8 cellular contexts compared by ENCODE assay signal in genomic region chr6:27503436-27504030, GRCh38. TPM values are rescaled to one million over a fixed set of nuclear protein-coding genes. Genes with fewer than 3 reads are reported as not detected.
DNase-seq lines count a peak whose midpoint lies in the region; ATAC-seq and TF ChIP-seq lines count a peak whose summit lies in the region.

No MANE protein-coding gene starts in this region.

- peaks cover 28% of the 10 kb centered on the region for H3K4me1 ChIP-seq in KMS-11 (ENCODE audit: low read depth, poor library complexity, severe bottlenecking)
- H3K4me1 ChIP-seq in SK-N-SH (ENCODE audit: control insufficient read depth in 1 of 2, insufficient read depth in 2 of 2, low read depth in 1 of 2, low read length in 1 of 2), result peaks cover 0 to 9% of the 10 kb centered on the region in 2 experiments; a peak in 2 of 4 replicates
- no peaks in the 10 kb centered on the region for H3K4me1 ChIP-seq in upper lobe of right lung

- H3K27ac ChIP-seq in KMS-11 (peak overlapping the region; percentile 75), SK-N-SH (ENCODE audit: low read depth in 2 of 2, low read length in 1 of 2) (no peak overlapping the region), upper lobe of right lung (no peak overlapping the region)

- TF ChIP-seq RAD21 in SK-N-SH (IDR thresholded peaks at IDR 0.05; ENCODE audit: low read length), result no peak

- peaks cover 4% of the 10 kb centered on the region; the same call in 1 of the 2 replicates for H4K20me1 ChIP-seq in KMS-11 (ENCODE audit: insufficient read depth)
- H4K20me1 ChIP-seq in SK-N-SH (ENCODE audit: insufficient read depth), result no peaks in the 10 kb centered on the region

- WGBS in SK-N-SH (ENCODE audit: low lambda C conversion rate), result under 1% methylated on average over 19 of the region's 21 CpGs

- H3K79me2 ChIP-seq in KMS-11 (ENCODE audit: insufficient read depth, low read depth) (no peaks in the 10 kb centered on the region), SK-N-SH (ENCODE audit: insufficient read depth) (no peaks in the 10 kb centered on the region)

- intact Hi-C loops in activated naive CD4-positive, alpha-beta T cell treated with anti-CD3 and anti-CD28 coated beads for 36 hours (cut with micrococcal nuclease), result loop anchor here (1.0 to 10.0 kb wide), 11 partner anchors 16 to 1441 kb away; partner anchors contain the start of gene POM121L2
- intact Hi-C loops in Right ventricle myocardium superior (cut with DNase I), result loop anchor here (10.0 kb wide), 1 partner anchor 391 kb away; a partner anchor contains a TSS
- intact Hi-C loops in upper lobe of right lung (cut with DNase I), result no loop called here

- TF ChIP-seq EP300 in SK-N-SH (IDR thresholded peaks at IDR 0.05; ENCODE audit: borderline replicate concordance in 1 of 2, low read depth in 1 of 2, low read length in 1 of 2), result no peak; a peak in 1 of 4 replicates

- TF ChIP-seq CTCF in AG09309 (IDR thresholded peaks at IDR 0.05; ENCODE audit: control insufficient read depth, insufficient read depth, low read depth, low read length, missing control alignments) (no peak), KMS-11 (conservative IDR thresholded peaks at IDR 0.05; ENCODE audit: low read depth, low read length) (no peak), SK-N-SH (IDR thresholded peaks at IDR 0.05) (no peak), progenitor cell of endocrine pancreas (IDR thresholded peaks at IDR 0.05; ENCODE audit: unreplicated experiment) (no peak), upper lobe of right lung (IDR thresholded peaks at IDR 0.05) (no peak)

- ATAC-seq in GM19351 (IDR thresholded peaks at IDR 0.05; ENCODE audit: unreplicated experiment), result peak; percentile 41
- ATAC-seq in Right ventricle myocardium superior (ENCODE audit: poor library complexity), result peak; percentile 94
- peak; percentile 57 for ATAC-seq in upper lobe of right lung

- CTCF ChIA-PET in SK-N-SH (lab: Yijun Ruan, JAX), result interaction anchor here (1.0 kb wide), 1 partner anchor 15 kb away, joined by 6 read pairs; no protein-coding TSS in a partner anchor
- CTCF ChIA-PET in activated naive CD4-positive, alpha-beta T cell treated with anti-CD3 and anti-CD28 coated beads for 36 hours (lab: Charles Lee), result interaction anchor here (0.6 kb wide), 2 partner anchors 12 to 191 kb away, joined by 3 read pairs; no protein-coding TSS in a partner anchor

- H3K9me3 ChIP-seq in SK-N-SH (no peaks in the 10 kb centered on the region), upper lobe of right lung (no peaks in the 10 kb centered on the region)

- no peaks in the 10 kb centered on the region for H3K9me2 ChIP-seq in SK-N-SH

- POLR2A ChIA-PET in SK-N-SH (lab: Yijun Ruan, JAX), result no interaction called here

- H3K9ac ChIP-seq in KMS-11 (peak overlapping the region; percentile 31; the same call in 1 of the 2 replicates), SK-N-SH (no peak overlapping the region)

- H3K27ac Mint-ChIP-seq in activated naive CD4-positive, alpha-beta T cell treated with anti-CD3 and anti-CD28 coated beads for 36 hours, result peak overlapping the region; percentile 86
- H3K27ac Mint-ChIP-seq in progenitor cell of endocrine pancreas, result peak overlapping the region; percentile 97

- H3K4me2 ChIP-seq in KMS-11 (peak overlapping the region; percentile 96), SK-N-SH (peak overlapping the region; percentile 75)

- peaks cover 12% of the 10 kb centered on the region for H3F3A ChIP-seq in SK-N-SH (replicated peaks; ENCODE audit: insufficient read depth)

- peak overlapping the region; percentile 49 for H3K4me3 ChIP-seq in AG09309 (ENCODE audit: control insufficient read depth, low read depth, low read length)
- H3K4me3 ChIP-seq in KMS-11 (IDR thresholded peaks at IDR 0.05; ENCODE audit: insufficient read depth, low read depth, low read length), result peak overlapping the region; percentile 35
- H3K4me3 ChIP-seq in SK-N-SH (ENCODE audit: low read depth in 2 of 2, low read length in 1 of 2), result peak overlapping the region; percentile 56 to 61
- H3K4me3 ChIP-seq in upper lobe of right lung, result peak overlapping the region; percentile 59

- H3K27me3 ChIP-seq in KMS-11 (ENCODE audit: insufficient read depth, low read depth) (no peaks in the 10 kb centered on the region), SK-N-SH (ENCODE audit: insufficient read depth) (peaks cover 19% of the 10 kb centered on the region; the same call in 1 of the 2 replicates), upper lobe of right lung (peaks cover 41% of the 10 kb centered on the region)

- H3K9me3 Mint-ChIP-seq in activated naive CD4-positive, alpha-beta T cell treated with anti-CD3 and anti-CD28 coated beads for 36 hours, result no peaks in the 10 kb centered on the region
- H3K9me3 Mint-ChIP-seq in progenitor cell of endocrine pancreas (ENCODE audit: low read depth), result no peaks in the 10 kb centered on the region

- H3K27me3 Mint-ChIP-seq in activated naive CD4-positive, alpha-beta T cell treated with anti-CD3 and anti-CD28 coated beads for 36 hours (ENCODE audit: low read depth), result peaks cover 1% of the 10 kb centered on the region
- peaks cover 36% of the 10 kb centered on the region for H3K27me3 Mint-ChIP-seq in progenitor cell of endocrine pancreas

- H2AFZ ChIP-seq in KMS-11 (ENCODE audit: low read depth), result peak overlapping the region; percentile 94
- peak overlapping the region; percentile 14; the same call in 1 of the 2 replicates for H2AFZ ChIP-seq in SK-N-SH (ENCODE audit: low read depth)

- peak overlapping the region; percentile 90 for H3K4me3 Mint-ChIP-seq in activated naive CD4-positive, alpha-beta T cell treated with anti-CD3 and anti-CD28 coated beads for 36 hours
- H3K4me3 Mint-ChIP-seq in progenitor cell of endocrine pancreas (ENCODE audit: low read depth), result peak overlapping the region; percentile 78

- H3K36me3 Mint-ChIP-seq in activated naive CD4-positive, alpha-beta T cell treated with anti-CD3 and anti-CD28 coated beads for 36 hours (ENCODE audit: low read depth), result peaks cover 4% of the 10 kb centered on the region
- no peaks in the 10 kb centered on the region for H3K36me3 Mint-ChIP-seq in progenitor cell of endocrine pancreas (ENCODE audit: insufficient read depth)

- H3K36me3 ChIP-seq in KMS-11 (ENCODE audit: insufficient read depth) (no peaks in the 10 kb centered on the region), SK-N-SH (replicated peaks in 1 of 2; ENCODE audit: control insufficient read depth in 1 of 2, insufficient read depth in 2 of 2, low read length in 1 of 2) (no peaks in the 10 kb centered on the region), upper lobe of right lung (no peaks in the 10 kb centered on the region)

- H3K4me1 Mint-ChIP-seq in activated naive CD4-positive, alpha-beta T cell treated with anti-CD3 and anti-CD28 coated beads for 36 hours (ENCODE audit: low read depth), result peaks cover 24% of the 10 kb centered on the region
- peaks cover 4% of the 10 kb centered on the region for H3K4me1 Mint-ChIP-seq in progenitor cell of endocrine pancreas (ENCODE audit: low read depth)

- peak; percentile 40 for DNase-seq in AG09309 (ENCODE audit: low read depth)
- DNase-seq in SK-N-SH, result peak; percentile 47
- DNase-seq in activated naive CD4-positive, alpha-beta T cell treated with anti-CD3 and anti-CD28 coated beads for 36 hours, result peak; percentile 88
- peak; percentile 68 for DNase-seq in Right ventricle myocardium superior
- peak; percentile 60 for DNase-seq in progenitor cell of endocrine pancreas (ENCODE audit: low spot score, unreplicated experiment)
- DNase-seq in upper lobe of right lung, result no peak

TF ChIP-seq in SK-N-SH, 30 proteins besides CTCF, POLR2A, EP300 and RAD21:
- TF ChIP-seq TEAD4 (IDR thresholded peaks at IDR 0.05; ENCODE audit: borderline replicate concordance, insufficient read depth) (peak; percentile 66; the same call in 1 of the 2 replicates), TAF1 (IDR thresholded peaks at IDR 0.05; ENCODE audit: borderline replicate concordance, low read depth, low read length) (no peak), FOSL2 (IDR thresholded peaks at IDR 0.05; ENCODE audit: borderline replicate concordance, low read depth) (peak; percentile 52)

RNA-seq across cellular contexts. Expression of gene ZNF184, which starts 30.6 kb away (rescaled TPM):
- 1.6 and 2.3 TPM in 2 replicates for polyA plus RNA-seq in SK-N-SH (2012; rRNA removed)
- 2.5 and 2.7 TPM in 2 replicates for polyA plus RNA-seq in SK-N-SH (2012; cell fraction: cytosol; rRNA removed)
- polyA plus RNA-seq in SK-N-SH (2012; cell fraction: nucleus; rRNA removed), result 1.0 and 2.5 TPM in 2 replicates
- total RNA-seq in activated naive CD4-positive, alpha-beta T cell treated with anti-CD3 and anti-CD28 coated beads for 36 hours, result 10 to 100 TPM; 13.0 to 14.3 TPM
- total RNA-seq in Right ventricle myocardium superior, result 3.7 TPM
- total RNA-seq in progenitor cell of endocrine pancreas, result 17.9 and 18.5 TPM in 2 replicates
- total RNA-seq in upper lobe of right lung, result 6.8 TPM

Comparison
In these comparisons a context has a peak if more than half of its experiments do, and no peak if none do; other contexts are left out.
1. ATAC-seq: peak in every context shown above with its lines; median percentile 94 in Right ventricle myocardium superior; 57 in upper lobe of right lung; 41 in GM19351.